ENCODE assay signal across 16 cellular contexts in genomic region chr7:156504687-156505545, GRCh38.
"Had no signal": no experiment of that assay in that cellular context is flagged by ENCODE, and none has a peak within 500 bp of the region (broad histone marks: within the 10 kb centered on the region; RNA-seq: fewer than 3 reads in every experiment).

No MANE protein-coding gene starts in this region.

- ATAC-seq: activated CD4-positive, CD25-positive, alpha-beta regulatory T cell treated with anti-CD3 and anti-CD28 coated beads, Interleukin-2, amount 50 U/mL, for 24 hours; esophagus mucosa; left ventricle myocardium superior; pancreas had no signal

- H3K27me3 Mint-ChIP-seq: dendritic cell treated with granulocyte-macrophage colony-stimulating factor and Interleukin-4, amounts not matched to agents 40 ng/mL and 50 ng/mL, for 4 days had no signal

- H3K36me3 Mint-ChIP-seq: brain had no signal

- H3K4me1 Mint-ChIP-seq: activated naive CD4-positive, alpha-beta T cell treated with anti-CD3 and anti-CD28 coated beads, Interleukin-2, amount 50 U/mL, for 24 hours; brain; central memory CD8-positive, alpha-beta T cell had no signal

- H3K27ac Mint-ChIP-seq: activated naive CD4-positive, alpha-beta T cell treated with anti-CD3 and anti-CD28 coated beads, Interleukin-2, amount 50 U/mL, for 24 hours; dendritic cell treated with granulocyte-macrophage colony-stimulating factor and Interleukin-4, amounts not matched to agents 40 ng/mL and 50 ng/mL, for 4 days; T-helper 2 cell treated with Interferon-gamma antibody and Interleukin-4, amounts not matched to agents 5 μg/mL and 100 μg/mL, for 36 hours had no signal

- H3K4me3 Mint-ChIP-seq: activated naive CD4-positive, alpha-beta T cell treated with anti-CD3 and anti-CD28 coated beads, Interleukin-2, amount 50 U/mL, for 24 hours; brain; central memory CD8-positive, alpha-beta T cell; dendritic cell treated with granulocyte-macrophage colony-stimulating factor and Interleukin-4, amounts not matched to agents 40 ng/mL and 50 ng/mL, for 4 days; neural crest cell; T-helper 2 cell treated with Interferon-gamma antibody and Interleukin-4, amounts not matched to agents 5 μg/mL and 100 μg/mL, for 36 hours had no signal

- H3K4me3 ChIP-seq: pancreas, skin epidermis, stomach, vagina had no signal

- DNase-seq: activated CD4-positive, alpha-beta T cell treated with anti-CD3 and anti-CD28 coated beads, Interleukin-2, amount 50 U/mL, for 4 hours; activated T-cell treated with anti-CD3 and anti-CD28 coated beads, Interleukin-2, amount 50 U/mL, for 1 hour; left ventricle myocardium superior; mesenchymal stem cell; stomach had no signal
